Comparison of ENCODE assay signal across 9 cellular contexts in genomic region chr1:7470904-7471638, GRCh38.
A peak's percentile ranks its signal among the peaks of the same experiment; 100 is the strongest.
DNase-seq lines count a peak whose midpoint lies in the region; ATAC-seq, FAIRE-seq and TF ChIP-seq lines count a peak whose summit lies in the region.
"Had no signal": no experiment of that assay in that cellular context is flagged by ENCODE, and none has a peak within 500 bp of the region (broad histone marks: within the 10 kb centered on the region; RNA-seq: fewer than 3 reads in every experiment).

No MANE protein-coding gene starts in this region.

- H2AFZ ChIP-seq in HepG2 (ENCODE audit: low read length), result no peak overlapping the region

- peak overlapping the region; percentile 96 for H3K27ac Mint-ChIP-seq in MCF 10A (ENCODE audit: low read depth, unreplicated experiment)
- H3K27ac Mint-ChIP-seq: IgD-negative memory B cell had no signal

- H3K79me2 ChIP-seq in HepG2 (ENCODE audit: insufficient read depth, low read length), result no peaks in the 10 kb centered on the region

- H3K4me1 ChIP-seq in HepG2 (ENCODE audit: insufficient read depth, low read length), result no peaks in the 10 kb centered on the region

- FAIRE-seq in HepG2 (lab: Jason Lieb, UNC), result no peak

- TF ChIP-seq CTCF in MCF 10A (IDR thresholded peaks at IDR 0.05; ENCODE audit: unreplicated experiment) (no peak), HepG2 (CRISPR knock-in tag; IDR thresholded peaks at IDR 0.05) (no peak)

- peaks cover 2% of the 10 kb centered on the region; the same call in 1 of the 2 replicates for H4K20me1 ChIP-seq in HepG2 (ENCODE audit: insufficient read depth, low read length)

- TF ChIP-seq POLR2A in HepG2 (IDR thresholded peaks at IDR 0.05; ENCODE audit: insufficient read depth in 1 of 2, low read depth in 2 of 2, low read length in 2 of 2), result no peak

- POLR2A ChIA-PET in MCF 10A (lab: Yijun Ruan, JAX), result interaction anchor here (0.9 to 2.4 kb wide), 4 partner anchors 16 to 205 kb away, joined by 3 to 11 read pairs (median 4); no protein-coding TSS in a partner anchor
- POLR2A ChIA-PET in HepG2 (lab: Yijun Ruan, JAX), result no interaction called here

- H3K4me3 Mint-ChIP-seq in MCF 10A (ENCODE audit: unreplicated experiment), result no peak overlapping the region
- H3K4me3 Mint-ChIP-seq: IgD-negative memory B cell had no signal

- CTCF ChIA-PET in MCF 10A (lab: Yijun Ruan, JAX) (interaction anchor here (0.6 to 0.8 kb wide), 4 partner anchors 16 to 428 kb away, joined by 3 to 4 read pairs (median 3); no protein-coding TSS in a partner anchor), HepG2 (lab: Yijun Ruan, JAX; ENCODE audit: low intra/inter-chr PET ratio, low total read pairs) (no interaction called here)

- DNase-seq in 8988T (peak; percentile 74), HPDE6-E6E7 (ENCODE audit: extremely low spot score) (peak; percentile 94), MCF 10A (ENCODE audit: unreplicated experiment) (peak; percentile 99), HepG2 (ENCODE audit: low spot score) (no peak), NCI-H748 (lab: John Stamatoyannopoulos, UW; ENCODE audit: unreplicated experiment) (no peak), NCI-H2081 treated with DMSO at 0.1 percent for 48 hours (lab: John Stamatoyannopoulos, UW) (no peak), NCI-H2029 (lab: John Stamatoyannopoulos, UW) (no peak)
- no peak for DNase-seq in activated CD8-positive, alpha-beta memory T cell treated with anti-CD3 and anti-CD28 coated beads, Interleukin-2, amount 50 U/mL, for 48 hours

- H3K27me3 ChIP-seq in HepG2 (ENCODE audit: control insufficient read depth in 1 of 2, insufficient read depth in 2 of 2, low read length in 2 of 2), result peaks cover 12 to 51% of the 10 kb centered on the region in 2 experiments; a peak in 4 of 5 replicates

- no peaks in the 10 kb centered on the region for H3K9me3 Mint-ChIP-seq in MCF 10A (ENCODE audit: unreplicated experiment)
- H3K9me3 Mint-ChIP-seq: IgD-negative memory B cell had no signal

- H3K27me3 Mint-ChIP-seq in MCF 10A (ENCODE audit: insufficient read depth, unreplicated experiment), result no peaks in the 10 kb centered on the region

- no peak for TF ChIP-seq EP300 in HepG2 (IDR thresholded peaks at IDR 0.05; ENCODE audit: low read depth in 2 of 2, low read length in 2 of 2)
- TF ChIP-seq EP300 in HepG2 (CRISPR knock-in tag; IDR thresholded peaks at IDR 0.05; ENCODE audit: borderline replicate concordance), result no peak

- no peak overlapping the region for H3K9ac ChIP-seq in HepG2 (ENCODE audit: insufficient read depth, low read depth, low read length)

- ATAC-seq in HepG2, result no peak

- no peak overlapping the region for H3K27ac ChIP-seq in HepG2 (ENCODE audit: extremely low read length, insufficient read depth, low read length)

- H3K9me3 ChIP-seq in HepG2 (ENCODE audit: low read length), result no peaks in the 10 kb centered on the region

- no peak overlapping the region for H3K4me2 ChIP-seq in HepG2 (ENCODE audit: low read depth, low read length)

- BruUV-seq in MCF 10A (replicated peaks; lab: Mats Ljungman, UMichigan), result TSS peak; percentile 50
- no TSS peak for BruUV-seq in HepG2 (replicated peaks; lab: Mats Ljungman, UMichigan)

- H3K4me3 ChIP-seq in HepG2 (replicated peaks in 1 of 3; ENCODE audit: insufficient read depth in 1 of 3, low read depth in 2 of 3, low read length in 3 of 3), result no peak overlapping the region

- peaks cover 31% of the 10 kb centered on the region for H3K4me1 Mint-ChIP-seq in MCF 10A (ENCODE audit: insufficient read depth, unreplicated experiment)
- H3K4me1 Mint-ChIP-seq: IgD-negative memory B cell had no signal

- H3K36me3 ChIP-seq in HepG2 (replicated peaks in 1 of 2; ENCODE audit: control insufficient read depth in 1 of 2, insufficient read depth in 2 of 2, low read length in 2 of 2), result no peaks in the 10 kb centered on the region

- WGBS in HepG2 (ENCODE audit: low lambda C conversion rate), result 10% methylated on average over 6 of the region's 12 CpGs

- intact Hi-C loops in MCF 10A (cut with micrococcal nuclease), result no loop called here
- intact Hi-C loops in HepG2 (cut with micrococcal nuclease; ENCODE audit: unreplicated experiment), result no loop called here

- H3K36me3 Mint-ChIP-seq in MCF 10A (ENCODE audit: insufficient read depth, unreplicated experiment), result peaks cover 5% of the 10 kb centered on the region
- H3K36me3 Mint-ChIP-seq: IgD-negative memory B cell had no signal

- in situ Hi-C loops in HepG2 (cut with HindIII; ENCODE audit: extremely low pct_ligation_motif_present, low pct_unique_long_range_greater_than_20kb), result no loop called here

- no peak for TF ChIP-seq RAD21 in HepG2 (CRISPR knock-in tag; IDR thresholded peaks at IDR 0.05)

TF ChIP-seq in HepG2, 621 proteins besides CTCF, POLR2A, EP300 and RAD21:
- TF ChIP-seq PAX8 (CRISPR knock-in tag; IDR thresholded peaks at IDR 0.05; ENCODE audit: borderline replicate concordance) (no peak), CREB1 (IDR thresholded peaks at IDR 0.05) (peak; percentile 31; the same call in 1 of the 2 replicates), CREB1 (CRISPR knock-in tag; IDR thresholded peaks at IDR 0.05) (no peak)
TF ChIP-seq in HepG2: peak in this region for 1.

Comparison
In these comparisons a context has a peak if more than half of its experiments do, and no peak if none do; other contexts are left out.
1. DNase-seq: peak in 8988T (single experiment), HPDE6-E6E7 (single experiment) and MCF 10A (single experiment); none in HepG2 (single experiment), NCI-H748 (single experiment), NCI-H2081 treated with DMSO at 0.1 percent for 48 hours (single experiment), activated CD8-positive, alpha-beta memory T cell treated with anti-CD3 and anti-CD28 coated beads, Interleukin-2, amount 50 U/mL, for 48 hours (single experiment) and NCI-H2029 (single experiment).